In the genomic region with DNA sequence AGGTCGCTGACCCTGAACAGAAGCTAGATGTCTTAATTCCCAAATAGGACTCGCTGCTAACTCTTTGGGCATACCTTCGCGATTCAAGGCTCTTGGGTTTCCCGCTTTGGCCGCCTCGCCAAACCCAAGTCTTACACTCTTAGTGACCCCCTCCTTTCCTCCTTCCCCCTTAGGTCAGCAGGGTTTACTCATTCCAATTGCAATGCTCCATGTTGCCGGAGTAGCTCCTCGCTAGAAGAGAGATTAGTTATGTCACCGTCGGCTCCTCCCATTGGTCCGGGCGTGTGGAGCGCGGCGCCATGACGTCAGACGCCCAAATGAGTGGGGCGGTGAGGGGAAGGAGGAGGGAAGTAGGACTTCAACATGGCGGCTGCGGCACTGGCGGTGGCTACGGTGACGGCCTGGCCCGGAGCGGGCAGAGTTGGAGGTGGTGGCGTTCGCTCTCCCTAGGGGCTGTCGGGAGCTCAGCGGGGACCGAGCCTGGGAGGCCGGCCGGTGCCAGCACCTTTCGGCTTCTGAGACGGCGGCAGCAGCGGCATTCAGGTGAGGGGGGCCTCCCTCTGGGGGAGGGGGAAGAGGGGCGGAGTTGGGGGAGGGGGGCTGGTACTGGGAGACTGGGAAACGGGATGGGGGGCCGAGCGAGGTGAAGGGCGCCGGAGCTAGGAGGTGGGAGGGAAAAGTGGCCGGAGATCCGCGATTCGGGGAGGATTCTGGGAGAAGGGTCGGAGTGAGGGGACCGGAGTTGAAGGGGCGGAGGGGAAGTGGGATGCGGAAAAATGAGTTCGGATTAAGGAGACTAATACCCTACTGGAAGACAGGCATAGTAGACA, we compare ENCODE assay signal across 8 cellular contexts. TPM values are rescaled to one million over a fixed set of nuclear protein-coding genes. Genes with fewer than 3 reads are reported as not detected.
A peak's percentile ranks its signal among the peaks of the same experiment; 100 is the strongest.
DNase-seq lines count a peak whose midpoint lies in the region; ATAC-seq, FAIRE-seq and TF ChIP-seq lines count a peak whose summit lies in the region.

A gene (plus strand): TSS at position 346 of the 830 bp plus-strand sequence. CDS start 41,872 bp downstream, outside the sequence.

- no peak for TF ChIP-seq CTCF in upper lobe of right lung (IDR thresholded peaks at IDR 0.05)

- FAIRE-seq in GM12892 (lab: Jason Lieb, UNC) = peak; percentile 97

- DNase-seq in GM12892 (ENCODE audit: insufficient read length) (peak; percentile 85), NCI-H146 (lab: John Stamatoyannopoulos, UW) (peak; percentile 98), amniotic epithelial cell (ENCODE audit: low read depth) (peak; percentile 97), left cardiac atrium (peak; percentile 98), posterior vena cava (ENCODE audit: low spot score) (peak; percentile 99), upper lobe of right lung (peak; percentile 98)

- no peaks in the 10 kb centered on the region for H3K9me3 ChIP-seq in upper lobe of right lung

- no peaks in the 10 kb centered on the region for H3K27me3 ChIP-seq in upper lobe of right lung

- intact Hi-C loops in T-helper 1 cell treated with Interleukin-12 subunit alpha and Interleukin-12 subunit beta and Interleukin-4 antibody, amounts not matched to agents 30 ng/mL and 1 ng/mL, for 36 hours (cut with micrococcal nuclease) = loop anchor here (1.0 to 10.0 kb wide), 12 partner anchors 53 to 914 kb away; a partner anchor contains a TSS
- intact Hi-C loops in left cardiac atrium (cut with DNase I) (loop anchor here in 1 of 2 donors (5.0 kb wide), 1 partner anchor 52 kb away; a partner anchor contains a TSS), posterior vena cava (cut with DNase I) (no loop called here), upper lobe of right lung (cut with DNase I) (no loop called here)

- peak; percentile 99 for ATAC-seq in HG02852 (IDR thresholded peaks at IDR 0.05; ENCODE audit: unreplicated experiment)
- ATAC-seq in left cardiac atrium = peak; percentile 100
- peak; percentile 99 for ATAC-seq in upper lobe of right lung

- H3K4me3 ChIP-seq in upper lobe of right lung = peak within 1 kb of the TSS; percentile 88

- no peaks in the 10 kb centered on the region for H3K36me3 ChIP-seq in upper lobe of right lung

- peak; percentile 90 for TF ChIP-seq POLR2A in GM12892 (IDR thresholded peaks at IDR 0.05; ENCODE audit: low read depth, low read length)

- peaks cover 11% of the 10 kb centered on the region for H3K4me1 ChIP-seq in upper lobe of right lung

- H3K27ac ChIP-seq in upper lobe of right lung = peak within 1 kb of the TSS; percentile 96

RNA-seq across cellular contexts. Expression of the gene that starts here (rescaled TPM):
- 23.1 TPM for polyA plus RNA-seq in GM12892 (2012; ENCODE audit: missing spikeins)
- 35.2 and 38.6 TPM in 2 replicates for total RNA-seq in T-helper 1 cell treated with Interleukin-12 subunit alpha and Interleukin-12 subunit beta and Interleukin-4 antibody, amounts not matched to agents 30 ng/mL and 1 ng/mL, for 36 hours
- total RNA-seq in left cardiac atrium (10 to 100 TPM; 39.9 to 46.0 TPM), posterior vena cava (10 to 100 TPM; 42.8 to 44.9 TPM), upper lobe of right lung (51.9 TPM)

Comparison
In these comparisons a context has a peak if more than half of its experiments do, and no peak if none do; other contexts are left out.
1. Peak in every context shown above with its lines: DNase-seq, ATAC-seq, H3K4me3 ChIP-seq and H3K27ac ChIP-seq.